In genomic region chr3:49929333-49930240, GRCh38 we compare ENCODE assay signal across 1 cellular context.
TF ChIP-seq lines count a peak whose summit lies in the region.

TSS of gene MON1A (minus strand) at chr3:49929811. CDS start at chr3:49913346, 16,465 bp downstream.

TF ChIP-seq in H1, 55 proteins besides CTCF, POLR2A, EP300 and RAD21 (continued from another document):
- TF ChIP-seq ATF3 (IDR thresholded peaks at IDR 0.05; ENCODE audit: insufficient read depth, low read depth, low read length), result peak; percentile 46; the same call in 1 of the 2 replicates
- TF ChIP-seq SUZ12 (IDR thresholded peaks at IDR 0.05; ENCODE audit: low read length), result no peak
- no peak for TF ChIP-seq NRF1 (IDR thresholded peaks at IDR 0.05; ENCODE audit: low read depth, low read length)
- no peak for TF ChIP-seq SP2 (IDR thresholded peaks at IDR 0.05; ENCODE audit: low read length)
- TF ChIP-seq, protein P1, sequence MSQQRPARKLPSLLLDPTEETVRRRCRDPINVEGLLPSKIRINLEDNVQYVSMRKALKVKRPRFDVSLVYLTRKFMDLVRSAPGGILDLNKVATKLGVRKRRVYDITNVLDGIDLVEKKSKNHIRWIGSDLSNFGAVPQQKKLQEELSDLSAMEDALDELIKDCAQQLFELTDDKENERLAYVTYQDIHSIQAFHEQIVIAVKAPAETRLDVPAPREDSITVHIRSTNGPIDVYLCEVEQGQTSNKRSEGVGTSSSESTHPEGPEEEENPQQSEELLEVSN (IDR thresholded peaks at IDR 0.05), result no peak
- no peak for TF ChIP-seq CHD1 (IDR thresholded peaks at IDR 0.05; ENCODE audit: low read depth, low read length)
- TF ChIP-seq RNF2 (IDR thresholded peaks at IDR 0.05; ENCODE audit: borderline replicate concordance, low read depth, low read length, missing control alignments, poor library complexity, severe bottlenecking), result no peak
- no peak for TF ChIP-seq KDM1A (IDR thresholded peaks at IDR 0.05; ENCODE audit: borderline replicate concordance, low read length)
- peak; percentile 67; the same call in 1 of the 2 replicates for TF ChIP-seq RBBP5 (IDR thresholded peaks at IDR 0.05; ENCODE audit: borderline replicate concordance, low read depth, low read length)
- TF ChIP-seq PHF8 (conservative IDR thresholded peaks at IDR 0.05; ENCODE audit: low read depth, low read length), result peak; percentile 64
- TF ChIP-seq POU5F1 (IDR thresholded peaks at IDR 0.05; ENCODE audit: low read depth, low read length), result no peak
- no peak for TF ChIP-seq GTF2F1 (IDR thresholded peaks at IDR 0.05; ENCODE audit: borderline replicate concordance, low read depth, low read length)
- TF ChIP-seq KDM5A (IDR thresholded peaks at IDR 0.05; ENCODE audit: low read length), result no peak
- no peak for TF ChIP-seq SRF (IDR thresholded peaks at IDR 0.05; ENCODE audit: low read depth, low read length)
- no peak for TF ChIP-seq TEAD4 (IDR thresholded peaks at IDR 0.05; ENCODE audit: low read depth, low read length)
- TF ChIP-seq JUN (IDR thresholded peaks at IDR 0.05; ENCODE audit: low read depth, low read length), result no peak
- peak; percentile 87 for TF ChIP-seq KDM4A (IDR thresholded peaks at IDR 0.05; ENCODE audit: low read depth, low read length, severe bottlenecking)
- TF ChIP-seq HDAC2 (IDR thresholded peaks at IDR 0.05; ENCODE audit: borderline replicate concordance in 1 of 2, low read depth in 2 of 2, low read length in 2 of 2), result peak in 1 of 2 experiments; percentile 100; a peak in 2 of 4 replicates
- TF ChIP-seq JUND (IDR thresholded peaks at IDR 0.05; ENCODE audit: low read length), result no peak
- TF ChIP-seq MAFK (IDR thresholded peaks at IDR 0.05; ENCODE audit: low read depth, low read length), result no peak
- peak; percentile 97 for TF ChIP-seq SAP30 (IDR thresholded peaks at IDR 0.05; ENCODE audit: insufficient read depth, insufficient replicate concordance, low read length)
- no peak for TF ChIP-seq BRCA1 (IDR thresholded peaks at IDR 0.05; ENCODE audit: low read depth, low read length)
- TF ChIP-seq RFX5 (IDR thresholded peaks at IDR 0.05; ENCODE audit: borderline replicate concordance, low read depth, low read length), result no peak
- peak; percentile 89 for TF ChIP-seq CEBPB (IDR thresholded peaks at IDR 0.05; ENCODE audit: low read depth, low read length)
- TF ChIP-seq, protein P2, sequence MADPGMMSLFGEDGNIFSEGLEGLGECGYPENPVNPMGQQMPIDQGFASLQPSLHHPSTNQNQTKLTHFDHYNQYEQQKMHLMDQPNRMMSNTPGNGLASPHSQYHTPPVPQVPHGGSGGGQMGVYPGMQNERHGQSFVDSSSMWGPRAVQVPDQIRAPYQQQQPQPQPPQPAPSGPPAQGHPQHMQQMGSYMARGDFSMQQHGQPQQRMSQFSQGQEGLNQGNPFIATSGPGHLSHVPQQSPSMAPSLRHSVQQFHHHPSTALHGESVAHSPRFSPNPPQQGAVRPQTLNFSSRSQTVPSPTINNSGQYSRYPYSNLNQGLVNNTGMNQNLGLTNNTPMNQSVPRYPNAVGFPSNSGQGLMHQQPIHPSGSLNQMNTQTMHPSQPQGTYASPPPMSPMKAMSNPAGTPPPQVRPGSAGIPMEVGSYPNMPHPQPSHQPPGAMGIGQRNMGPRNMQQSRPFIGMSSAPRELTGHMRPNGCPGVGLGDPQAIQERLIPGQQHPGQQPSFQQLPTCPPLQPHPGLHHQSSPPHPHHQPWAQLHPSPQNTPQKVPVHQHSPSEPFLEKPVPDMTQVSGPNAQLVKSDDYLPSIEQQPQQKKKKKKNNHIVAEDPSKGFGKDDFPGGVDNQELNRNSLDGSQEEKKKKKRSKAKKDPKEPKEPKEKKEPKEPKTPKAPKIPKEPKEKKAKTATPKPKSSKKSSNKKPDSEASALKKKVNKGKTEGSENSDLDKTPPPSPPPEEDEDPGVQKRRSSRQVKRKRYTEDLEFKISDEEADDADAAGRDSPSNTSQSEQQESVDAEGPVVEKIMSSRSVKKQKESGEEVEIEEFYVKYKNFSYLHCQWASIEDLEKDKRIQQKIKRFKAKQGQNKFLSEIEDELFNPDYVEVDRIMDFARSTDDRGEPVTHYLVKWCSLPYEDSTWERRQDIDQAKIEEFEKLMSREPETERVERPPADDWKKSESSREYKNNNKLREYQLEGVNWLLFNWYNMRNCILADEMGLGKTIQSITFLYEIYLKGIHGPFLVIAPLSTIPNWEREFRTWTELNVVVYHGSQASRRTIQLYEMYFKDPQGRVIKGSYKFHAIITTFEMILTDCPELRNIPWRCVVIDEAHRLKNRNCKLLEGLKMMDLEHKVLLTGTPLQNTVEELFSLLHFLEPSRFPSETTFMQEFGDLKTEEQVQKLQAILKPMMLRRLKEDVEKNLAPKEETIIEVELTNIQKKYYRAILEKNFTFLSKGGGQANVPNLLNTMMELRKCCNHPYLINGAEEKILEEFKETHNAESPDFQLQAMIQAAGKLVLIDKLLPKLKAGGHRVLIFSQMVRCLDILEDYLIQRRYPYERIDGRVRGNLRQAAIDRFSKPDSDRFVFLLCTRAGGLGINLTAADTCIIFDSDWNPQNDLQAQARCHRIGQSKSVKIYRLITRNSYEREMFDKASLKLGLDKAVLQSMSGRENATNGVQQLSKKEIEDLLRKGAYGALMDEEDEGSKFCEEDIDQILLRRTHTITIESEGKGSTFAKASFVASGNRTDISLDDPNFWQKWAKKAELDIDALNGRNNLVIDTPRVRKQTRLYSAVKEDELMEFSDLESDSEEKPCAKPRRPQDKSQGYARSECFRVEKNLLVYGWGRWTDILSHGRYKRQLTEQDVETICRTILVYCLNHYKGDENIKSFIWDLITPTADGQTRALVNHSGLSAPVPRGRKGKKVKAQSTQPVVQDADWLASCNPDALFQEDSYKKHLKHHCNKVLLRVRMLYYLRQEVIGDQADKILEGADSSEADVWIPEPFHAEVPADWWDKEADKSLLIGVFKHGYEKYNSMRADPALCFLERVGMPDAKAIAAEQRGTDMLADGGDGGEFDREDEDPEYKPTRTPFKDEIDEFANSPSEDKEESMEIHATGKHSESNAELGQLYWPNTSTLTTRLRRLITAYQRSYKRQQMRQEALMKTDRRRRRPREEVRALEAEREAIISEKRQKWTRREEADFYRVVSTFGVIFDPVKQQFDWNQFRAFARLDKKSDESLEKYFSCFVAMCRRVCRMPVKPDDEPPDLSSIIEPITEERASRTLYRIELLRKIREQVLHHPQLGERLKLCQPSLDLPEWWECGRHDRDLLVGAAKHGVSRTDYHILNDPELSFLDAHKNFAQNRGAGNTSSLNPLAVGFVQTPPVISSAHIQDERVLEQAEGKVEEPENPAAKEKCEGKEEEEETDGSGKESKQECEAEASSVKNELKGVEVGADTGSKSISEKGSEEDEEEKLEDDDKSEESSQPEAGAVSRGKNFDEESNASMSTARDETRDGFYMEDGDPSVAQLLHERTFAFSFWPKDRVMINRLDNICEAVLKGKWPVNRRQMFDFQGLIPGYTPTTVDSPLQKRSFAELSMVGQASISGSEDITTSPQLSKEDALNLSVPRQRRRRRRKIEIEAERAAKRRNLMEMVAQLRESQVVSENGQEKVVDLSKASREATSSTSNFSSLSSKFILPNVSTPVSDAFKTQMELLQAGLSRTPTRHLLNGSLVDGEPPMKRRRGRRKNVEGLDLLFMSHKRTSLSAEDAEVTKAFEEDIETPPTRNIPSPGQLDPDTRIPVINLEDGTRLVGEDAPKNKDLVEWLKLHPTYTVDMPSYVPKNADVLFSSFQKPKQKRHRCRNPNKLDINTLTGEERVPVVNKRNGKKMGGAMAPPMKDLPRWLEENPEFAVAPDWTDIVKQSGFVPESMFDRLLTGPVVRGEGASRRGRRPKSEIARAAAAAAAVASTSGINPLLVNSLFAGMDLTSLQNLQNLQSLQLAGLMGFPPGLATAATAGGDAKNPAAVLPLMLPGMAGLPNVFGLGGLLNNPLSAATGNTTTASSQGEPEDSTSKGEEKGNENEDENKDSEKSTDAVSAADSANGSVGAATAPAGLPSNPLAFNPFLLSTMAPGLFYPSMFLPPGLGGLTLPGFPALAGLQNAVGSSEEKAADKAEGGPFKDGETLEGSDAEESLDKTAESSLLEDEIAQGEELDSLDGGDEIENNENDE (IDR thresholded peaks at IDR 0.05; ENCODE audit: insufficient replicate concordance, low read length), result no peak
- peak; percentile 76 for TF ChIP-seq CTBP2 (IDR thresholded peaks at IDR 0.05; ENCODE audit: borderline replicate concordance, insufficient read depth, insufficient read length, low read length)
- no peak; the same call in 1 of the 2 replicates for TF ChIP-seq SP4 (IDR thresholded peaks at IDR 0.05; ENCODE audit: low read length)
- peak; percentile 77 for TF ChIP-seq ASH2L (IDR thresholded peaks at IDR 0.05; ENCODE audit: low read length)
- no peak for TF ChIP-seq CHD2 (IDR thresholded peaks at IDR 0.05; ENCODE audit: low read length)
- TF ChIP-seq, protein P3, sequence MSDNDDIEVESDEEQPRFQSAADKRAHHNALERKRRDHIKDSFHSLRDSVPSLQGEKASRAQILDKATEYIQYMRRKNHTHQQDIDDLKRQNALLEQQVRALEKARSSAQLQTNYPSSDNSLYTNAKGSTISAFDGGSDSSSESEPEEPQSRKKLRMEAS (IDR thresholded peaks at IDR 0.05), result peak; percentile 96
- TF ChIP-seq CBX8 (IDR thresholded peaks at IDR 0.05; ENCODE audit: borderline replicate concordance, low read depth, low read length), result no peak
- peak; percentile 66; the same call in 1 of the 2 replicates for TF ChIP-seq USF2 (IDR thresholded peaks at IDR 0.05; ENCODE audit: low read length)
- TF ChIP-seq POLR2AphosphoS5 (IDR thresholded peaks at IDR 0.05; ENCODE audit: low read depth, low read length), result 0 out of 2 replicates have a peak, but pooled peaks have one; percentile 41
- peak; percentile 65 for TF ChIP-seq YY1 (IDR thresholded peaks at IDR 0.05; ENCODE audit: low read depth, low read length)
- TF ChIP-seq ATF2 (IDR thresholded peaks at IDR 0.05; ENCODE audit: low read length), result no peak
- no peak for TF ChIP-seq FOSL1 (IDR thresholded peaks at IDR 0.05; ENCODE audit: insufficient read depth, low read depth, low read length)
- no peak for TF ChIP-seq HDAC6 (IDR thresholded peaks at IDR 0.05; ENCODE audit: low read depth, low read length)
- no peak for TF ChIP-seq TCF12 (IDR thresholded peaks at IDR 0.05; ENCODE audit: low read depth, low read length)
- no peak; the same call in 1 of the 2 replicates for TF ChIP-seq EGR1 (IDR thresholded peaks at IDR 0.05; ENCODE audit: borderline replicate concordance, low read depth, low read length)
- no peak for TF ChIP-seq CBX5 (IDR thresholded peaks at IDR 0.05; ENCODE audit: low read depth, low read length)
- peak; percentile 81 to 99; a peak in 2 of 4 replicates for TF ChIP-seq SIN3A (conservative IDR thresholded peaks at IDR 0.05 in 1 of 2, IDR thresholded peaks at IDR 0.05 in 1 of 2; ENCODE audit: low read depth in 1 of 2, low read length in 2 of 2)
- TF ChIP-seq BACH1 (IDR thresholded peaks at IDR 0.05; ENCODE audit: low read length), result peak; percentile 8; the same call in 1 of the 2 replicates
- peak; percentile 27; the same call in 1 of the 2 replicates for TF ChIP-seq SP1 (IDR thresholded peaks at IDR 0.05; ENCODE audit: low read depth, low read length)
- no peak for TF ChIP-seq NANOG (IDR thresholded peaks at IDR 0.05; ENCODE audit: insufficient read depth, low read depth, low read length, poor library complexity, severe bottlenecking)
- no peak for TF ChIP-seq ZNF274 (IDR thresholded peaks at IDR 0.05; ENCODE audit: borderline replicate concordance, extremely low read depth, low read length)
- no peak for TF ChIP-seq EZH2 (IDR thresholded peaks at IDR 0.05; ENCODE audit: low read depth, low read length, severe bottlenecking)
- peak; percentile 60 for TF ChIP-seq SIX5 (IDR thresholded peaks at IDR 0.05; ENCODE audit: low read depth, low read length)
